9 cellular contexts compared by ENCODE assay signal in genomic region chr16:85286970-85287814, GRCh38.
A peak's percentile ranks its signal among the peaks of the same experiment; 100 is the strongest.
DNase-seq lines count a peak whose midpoint lies in the region.
"Had no signal": no experiment of that assay in that cellular context is flagged by ENCODE, and none has a peak within 500 bp of the region (broad histone marks: within the 10 kb centered on the region; RNA-seq: fewer than 3 reads in every experiment).

No MANE protein-coding gene starts in this region.

- no peak overlapping the region for H3K4me3 ChIP-seq in BLaER1
- peak overlapping the region; percentile 31 for H3K4me3 ChIP-seq in SJCRH30

- peak overlapping the region; percentile 91 for H3K4me2 ChIP-seq in BLaER1

- DNase-seq in SJCRH30, result peak; percentile 88
- DNase-seq in globus pallidus (ENCODE audit: low spot score), result peak; percentile 84
- DNase-seq in posterior cingulate gyrus, result peak; percentile 52 to 97 (median 76)
- no peak for DNase-seq in stimulated activated CD4-positive, alpha-beta T cell treated with anti-CD3 and anti-CD28 coated beads, Interleukin-12 subunit alpha, Interleukin-12 subunit beta, amount 100 ng/mL, for 4 hours
- DNase-seq in stimulated activated CD8-positive, alpha-beta memory T cell treated with anti-CD3 and anti-CD28 coated beads, Interleukin-4, amount 100 ng/mL, for 48 hours, result no peak
- DNase-seq in NCI-H774 (lab: John Stamatoyannopoulos, UW), result no peak
- no peak for DNase-seq in COLO829 (ENCODE audit: low spot score)
- DNase-seq: PC-3 had no signal

- H3K9me3 ChIP-seq in BLaER1 (no peaks in the 10 kb centered on the region), SJCRH30 (replicated peaks) (no peaks in the 10 kb centered on the region)

- H3K4me1 ChIP-seq in BLaER1 (peaks cover 100% of the 10 kb centered on the region), SJCRH30 (peaks cover 63% of the 10 kb centered on the region)

- no peaks in the 10 kb centered on the region for H3K27me3 ChIP-seq in BLaER1
- H3K27me3 ChIP-seq in SJCRH30, result no peaks in the 10 kb centered on the region

- H4K20me1 ChIP-seq in BLaER1, result no peaks in the 10 kb centered on the region

- peak overlapping the region; percentile 53; the same call in 1 of the 2 replicates for H3K9ac ChIP-seq in BLaER1

- H3K36me3 ChIP-seq in BLaER1, result no peaks in the 10 kb centered on the region
- no peaks in the 10 kb centered on the region for H3K36me3 ChIP-seq in SJCRH30

- peak overlapping the region; percentile 68 for H3K27ac ChIP-seq in BLaER1
- peak overlapping the region; percentile 82 for H3K27ac ChIP-seq in SJCRH30

- intact Hi-C loops in posterior cingulate gyrus (cut with DNase I), result no loop called here

Comparison
In these comparisons a context has a peak if more than half of its experiments do, and no peak if none do; other contexts are left out.
1. DNase-seq: peak in SJCRH30 (2 of 2), globus pallidus (single experiment) and posterior cingulate gyrus (10 of 10); none in stimulated activated CD4-positive, alpha-beta T cell treated with anti-CD3 and anti-CD28 coated beads, Interleukin-12 subunit alpha, Interleukin-12 subunit beta, amount 100 ng/mL, for 4 hours (single experiment), stimulated activated CD8-positive, alpha-beta memory T cell treated with anti-CD3 and anti-CD28 coated beads, Interleukin-4, amount 100 ng/mL, for 48 hours (single experiment), NCI-H774 (single experiment) and COLO829 (single experiment).